1 cellular context compared by ENCODE assay signal in the genomic region with DNA sequence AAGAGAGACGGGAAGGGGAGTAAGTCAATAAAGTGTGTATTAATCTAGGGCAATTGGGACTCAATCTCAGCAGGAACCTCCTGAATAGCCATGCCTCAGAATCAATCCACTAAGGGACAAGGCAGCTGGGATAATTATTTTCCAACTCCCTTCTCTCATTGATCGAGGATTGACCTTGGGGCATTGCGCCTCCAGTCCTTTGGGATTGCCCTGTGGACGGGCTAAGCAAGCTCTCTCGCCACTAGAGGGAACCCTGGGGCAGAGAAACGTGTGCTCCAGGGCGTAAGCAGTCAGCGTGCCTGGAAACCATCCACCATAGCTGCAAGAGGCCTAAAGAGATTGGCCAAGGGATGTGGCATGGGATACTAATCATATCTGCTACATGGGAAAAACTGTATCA.
A peak's percentile ranks its signal among the peaks of the same experiment; 100 is the strongest.
TF ChIP-seq lines count a peak whose summit lies in the region.

No MANE protein-coding gene starts in this region.

TF ChIP-seq in WTC11, 78 proteins besides CTCF, POLR2A, EP300 and RAD21 (continued from another document):
- TF ChIP-seq, protein P1, sequence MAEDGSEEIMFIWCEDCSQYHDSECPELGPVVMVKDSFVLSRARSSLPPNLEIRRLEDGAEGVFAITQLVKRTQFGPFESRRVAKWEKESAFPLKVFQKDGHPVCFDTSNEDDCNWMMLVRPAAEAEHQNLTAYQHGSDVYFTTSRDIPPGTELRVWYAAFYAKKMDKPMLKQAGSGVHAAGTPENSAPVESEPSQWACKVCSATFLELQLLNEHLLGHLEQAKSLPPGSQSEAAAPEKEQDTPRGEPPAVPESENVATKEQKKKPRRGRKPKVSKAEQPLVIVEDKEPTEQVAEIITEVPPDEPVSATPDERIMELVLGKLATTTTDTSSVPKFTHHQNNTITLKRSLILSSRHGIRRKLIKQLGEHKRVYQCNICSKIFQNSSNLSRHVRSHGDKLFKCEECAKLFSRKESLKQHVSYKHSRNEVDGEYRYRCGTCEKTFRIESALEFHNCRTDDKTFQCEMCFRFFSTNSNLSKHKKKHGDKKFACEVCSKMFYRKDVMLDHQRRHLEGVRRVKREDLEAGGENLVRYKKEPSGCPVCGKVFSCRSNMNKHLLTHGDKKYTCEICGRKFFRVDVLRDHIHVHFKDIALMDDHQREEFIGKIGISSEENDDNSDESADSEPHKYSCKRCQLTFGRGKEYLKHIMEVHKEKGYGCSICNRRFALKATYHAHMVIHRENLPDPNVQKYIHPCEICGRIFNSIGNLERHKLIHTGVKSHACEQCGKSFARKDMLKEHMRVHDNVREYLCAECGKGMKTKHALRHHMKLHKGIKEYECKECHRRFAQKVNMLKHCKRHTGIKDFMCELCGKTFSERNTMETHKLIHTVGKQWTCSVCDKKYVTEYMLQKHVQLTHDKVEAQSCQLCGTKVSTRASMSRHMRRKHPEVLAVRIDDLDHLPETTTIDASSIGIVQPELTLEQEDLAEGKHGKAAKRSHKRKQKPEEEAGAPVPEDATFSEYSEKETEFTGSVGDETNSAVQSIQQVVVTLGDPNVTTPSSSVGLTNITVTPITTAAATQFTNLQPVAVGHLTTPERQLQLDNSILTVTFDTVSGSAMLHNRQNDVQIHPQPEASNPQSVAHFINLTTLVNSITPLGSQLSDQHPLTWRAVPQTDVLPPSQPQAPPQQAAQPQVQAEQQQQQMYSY (CRISPR knock-in tag; IDR thresholded peaks at IDR 0.05) = peak; percentile 52; the same call in 1 of the 2 replicates
- TF ChIP-seq, protein P2, sequence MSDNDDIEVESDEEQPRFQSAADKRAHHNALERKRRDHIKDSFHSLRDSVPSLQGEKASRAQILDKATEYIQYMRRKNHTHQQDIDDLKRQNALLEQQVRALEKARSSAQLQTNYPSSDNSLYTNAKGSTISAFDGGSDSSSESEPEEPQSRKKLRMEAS (CRISPR knock-in tag; IDR thresholded peaks at IDR 0.05) = peak; percentile 55; the same call in 1 of the 2 replicates
